Comparison of ENCODE assay signal across 19 cellular contexts in the genomic region with DNA sequence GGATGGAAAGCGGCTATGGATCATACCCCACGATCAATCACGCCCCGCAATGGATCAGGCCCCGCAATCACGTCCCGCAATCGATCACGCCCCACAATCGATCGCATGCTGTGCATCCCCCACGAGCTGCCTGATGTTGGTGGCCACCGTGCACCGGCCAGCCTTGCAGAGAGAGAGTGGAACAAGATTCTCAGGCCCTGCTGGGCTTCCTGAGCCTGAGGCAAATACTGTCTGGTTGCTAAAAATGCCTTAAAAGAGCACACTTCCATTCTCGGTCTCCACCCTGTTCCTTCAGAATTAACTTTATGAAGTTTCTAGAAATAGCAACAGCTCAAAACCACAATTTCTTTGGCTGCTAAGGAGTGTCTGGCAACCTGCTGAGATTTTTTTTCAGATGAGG.
DNase-seq lines count a peak whose midpoint lies in the region; ATAC-seq and TF ChIP-seq lines count a peak whose summit lies in the region.
"Had no signal": no experiment of that assay in that cellular context is flagged by ENCODE, and none has a peak within 500 bp of the region (broad histone marks: within the 10 kb centered on the region; RNA-seq: fewer than 3 reads in every experiment).

No MANE protein-coding gene starts in this region.

- peaks cover 0 to 10% (median 3%) of the 10 kb centered on the region in 4 donors for H3K36me3 ChIP-seq in sigmoid colon
- H3K36me3 ChIP-seq: vagina had no signal

- peak overlapping the region; percentile 85 for H3K27ac Mint-ChIP-seq in chondrocyte (ENCODE audit: unreplicated experiment)
- H3K27ac Mint-ChIP-seq: activated T-helper 2 cell treated with anti-CD3 and anti-CD28 coated beads, Interferon-gamma antibody, Interleukin-2, Interleukin-4, amounts not matched to agents 10 μg/mL and 5 μg/mL and 100 μg/mL, durations not matched to agents 14 hours and 24 hours and 36 hours; memory B cell; T-helper 17 cell; WTC11 had no signal

- no peaks in the 10 kb centered on the region for H3K27me3 ChIP-seq in sigmoid colon
- H3K27me3 ChIP-seq: vagina had no signal

- no peak overlapping the region for H3K4me3 Mint-ChIP-seq in chondrocyte (ENCODE audit: unreplicated experiment)
- H3K4me3 Mint-ChIP-seq: immature natural killer cell, memory B cell, T-helper 17 cell, WTC11 had no signal

- no peaks in the 10 kb centered on the region for H3K9me3 ChIP-seq in sigmoid colon
- H3K9me3 ChIP-seq: vagina had no signal

- peak overlapping the region; percentile 66 to 82 (median 72) for H3K27ac ChIP-seq in sigmoid colon

- 91 to 95% methylated on average over 15 of the region's 15 CpGs for WGBS in sigmoid colon, 2 donors

- H3K36me3 Mint-ChIP-seq in chondrocyte (ENCODE audit: low read depth), result peaks cover 9% of the 10 kb centered on the region

- H3K27me3 Mint-ChIP-seq in chondrocyte (ENCODE audit: low read depth), result no peaks in the 10 kb centered on the region
- H3K27me3 Mint-ChIP-seq: memory B cell, T-helper 17 cell had no signal

- intact Hi-C loops in sigmoid colon (cut with DNase I), result loop anchor here (2.0 to 5.0 kb wide), 2 partner anchors 121 to 222 kb away; a partner anchor contains a TSS

- TF ChIP-seq EP300 in sigmoid colon (IDR thresholded peaks at IDR 0.05), result no peak

- no peak for ATAC-seq in HG03521 (IDR thresholded peaks at IDR 0.05; ENCODE audit: unreplicated experiment)
- ATAC-seq: T-helper 17 cell, WTC11 had no signal

- no peak for TF ChIP-seq POLR2A in sigmoid colon (IDR thresholded peaks at IDR 0.05)

- DNase-seq in AG10803 (ENCODE audit: low read depth) (peak; percentile 21), chondrocyte (ENCODE audit: low spot score) (no peak), islet precursor cell (peak; percentile 71), sigmoid colon (no peak), NCI-H748 (lab: John Stamatoyannopoulos, UW; ENCODE audit: unreplicated experiment) (no peak), ecto neural progenitor cell (ENCODE audit: low spot score) (no peak)
- DNase-seq in activated CD8-positive, alpha-beta memory T cell treated with anti-CD3 and anti-CD28 coated beads for 24 hours, result no peak
- DNase-seq: cerebellar nuclear complex, GDM1, immature natural killer cell, NCI-H1436 treated with DMSO at 0.1 percent for 48 hours, SIG-M5, small intestine, T-helper 17 cell had no signal

- no peak for TF ChIP-seq CTCF in AG10803 (conservative IDR thresholded peaks at IDR 0.05; ENCODE audit: low read length)
- no peak for TF ChIP-seq CTCF in chondrocyte (IDR thresholded peaks at IDR 0.05)
- no peak for TF ChIP-seq CTCF in sigmoid colon (IDR thresholded peaks at IDR 0.05)

- peaks cover 36% of the 10 kb centered on the region for H3K4me1 Mint-ChIP-seq in chondrocyte (ENCODE audit: low read depth)
- H3K4me1 Mint-ChIP-seq: memory B cell, WTC11 had no signal

- H3K4me1 ChIP-seq in sigmoid colon, result peaks cover 0 to 30% (median 27%) of the 10 kb centered on the region in 4 donors

- H3K4me3 ChIP-seq in AG10803 (ENCODE audit: low read length) (no peak overlapping the region), sigmoid colon (no peak overlapping the region)
- H3K4me3 ChIP-seq: vagina had no signal

- H3K9me3 Mint-ChIP-seq in chondrocyte (ENCODE audit: low read depth), result no peaks in the 10 kb centered on the region

Comparison
In these comparisons a context has a peak if more than half of its experiments do, and no peak if none do; other contexts are left out.
1. DNase-seq: peak in AG10803 (single experiment) and islet precursor cell (single experiment); none in chondrocyte (single experiment), sigmoid colon (single experiment), activated CD8-positive, alpha-beta memory T cell treated with anti-CD3 and anti-CD28 coated beads for 24 hours (single experiment), NCI-H748 (single experiment) and ecto neural progenitor cell (single experiment).